ENCODE assay signal across 28 cellular contexts in genomic region chr5:38346593-38346992, GRCh38.
"Had no signal": no experiment of that assay in that cellular context is flagged by ENCODE, and none has a peak within 500 bp of the region (broad histone marks: within the 10 kb centered on the region; RNA-seq: fewer than 3 reads in every experiment).

No MANE protein-coding gene starts in this region.

- H3K9me3 ChIP-seq: ovary, psoas muscle, right lobe of liver, sigmoid colon, stomach, thoracic aorta, thyroid gland, tibial nerve, upper lobe of left lung, vagina had no signal

- FAIRE-seq: small intestine had no signal

- H3K27ac ChIP-seq: neural progenitor cell, ovary, parathyroid adenoma, psoas muscle, right lobe of liver, sigmoid colon, stomach, thoracic aorta, thyroid gland, tibial nerve, upper lobe of left lung, vagina had no signal

- H2AFZ ChIP-seq: neural progenitor cell, parathyroid adenoma had no signal

- H3K4me3 Mint-ChIP-seq: natural killer cell; nephron; neural progenitor cell; stimulated activated effector memory CD8-positive, alpha-beta T cell treated with anti-CD3 and anti-CD28 coated beads, Interleukin-12 subunit alpha, Interleukin-12 subunit beta, amount 100 ng/mL, for 72 hours; stimulated activated naive B cell treated with anti-CD40 and anti-IgM and Interleukin-4, amounts not matched to agents 10 μg/mL and 1 μg/mL and 100 μg/mL, for 72 hours; stimulated activated naive CD8-positive, alpha-beta T cell treated with anti-CD3 and anti-CD28 coated beads, Interleukin-15, Interleukin-2, amounts not matched to agents 100 ng/mL and 50 ng/mL, for 24 hours had no signal

- H3K4me1 ChIP-seq: parathyroid adenoma, psoas muscle, right lobe of liver, sigmoid colon, stomach, thyroid gland, upper lobe of left lung, vagina had no signal

- H3K27ac Mint-ChIP-seq: natural killer cell; nephron; neural progenitor cell; progenitor cell of endocrine pancreas; stimulated activated effector memory CD8-positive, alpha-beta T cell treated with anti-CD3 and anti-CD28 coated beads, Interleukin-12 subunit alpha, Interleukin-12 subunit beta, amount 100 ng/mL, for 72 hours; stimulated activated naive B cell treated with anti-CD40 and anti-IgM and Interleukin-4, amounts not matched to agents 10 μg/mL and 1 μg/mL and 100 μg/mL, for 72 hours; stimulated activated naive CD8-positive, alpha-beta T cell treated with anti-CD3 and anti-CD28 coated beads, Interleukin-15, Interleukin-2, amounts not matched to agents 100 ng/mL and 50 ng/mL, for 24 hours had no signal

- H3K79me2 ChIP-seq: parathyroid adenoma had no signal

- H3K4me3 ChIP-seq: neural progenitor cell, ovary, psoas muscle, right lobe of liver, sigmoid colon, stomach, thoracic aorta, thyroid gland, tibial nerve, upper lobe of left lung, vagina had no signal

- H3K27me3 Mint-ChIP-seq: stimulated activated naive B cell treated with anti-CD40 and anti-IgM and Interleukin-4, amounts not matched to agents 10 μg/mL and 1 μg/mL and 100 μg/mL, for 72 hours had no signal

- H3K36me3 Mint-ChIP-seq: natural killer cell; neural progenitor cell; stimulated activated effector memory CD8-positive, alpha-beta T cell treated with anti-CD3 and anti-CD28 coated beads, Interleukin-12 subunit alpha, Interleukin-12 subunit beta, amount 100 ng/mL, for 72 hours; stimulated activated naive B cell treated with anti-CD40 and anti-IgM and Interleukin-4, amounts not matched to agents 10 μg/mL and 1 μg/mL and 100 μg/mL, for 72 hours had no signal

- DNase-seq: natural killer cell; occipital lobe; ovary; posterior cingulate gyrus; psoas muscle; right cardiac atrium; right lobe of liver; sigmoid colon; small intestine; stimulated activated CD4-positive, alpha-beta T cell treated with anti-CD3 and anti-CD28 coated beads, Interleukin-15, amount 100 ng/mL, for 24 hours; stimulated activated CD4-positive, alpha-beta T cell treated with anti-CD3 and anti-CD28 coated beads, Interleukin-2, amount 100 ng/mL, for 24 hours; stimulated activated CD4-positive, alpha-beta T cell treated with anti-CD3 and anti-CD28 coated beads, Interleukin-2, amount 100 ng/mL, for 48 hours; stimulated activated CD4-positive, alpha-beta T cell treated with anti-CD3 and anti-CD28 coated beads, Interleukin-4, amount 100 ng/mL, for 24 hours; stimulated activated naive B cell treated with anti-CD40 and anti-IgM and Interleukin-4, amounts not matched to agents 10 μg/mL and 1 μg/mL and 100 μg/mL, for 72 hours; stimulated activated naive CD4-positive, alpha-beta T cell treated with Interleukin-2 at 50 U/mL for 16 hours; stomach; thyroid gland; trophoblast cell; upper lobe of left lung had no signal

- H3K9me3 Mint-ChIP-seq: nephron; stimulated activated effector memory CD8-positive, alpha-beta T cell treated with anti-CD3 and anti-CD28 coated beads, Interleukin-12 subunit alpha, Interleukin-12 subunit beta, amount 100 ng/mL, for 72 hours; stimulated activated naive CD8-positive, alpha-beta T cell treated with anti-CD3 and anti-CD28 coated beads, Interleukin-15, Interleukin-2, amounts not matched to agents 100 ng/mL and 50 ng/mL, for 24 hours had no signal

- H3K27me3 ChIP-seq: neural progenitor cell, ovary, right lobe of liver, sigmoid colon, thyroid gland, tibial nerve, upper lobe of left lung, vagina had no signal

- H3K4me1 Mint-ChIP-seq: natural killer cell; nephron; neural progenitor cell; stimulated activated effector memory CD8-positive, alpha-beta T cell treated with anti-CD3 and anti-CD28 coated beads, Interleukin-12 subunit alpha, Interleukin-12 subunit beta, amount 100 ng/mL, for 72 hours; stimulated activated naive B cell treated with anti-CD40 and anti-IgM and Interleukin-4, amounts not matched to agents 10 μg/mL and 1 μg/mL and 100 μg/mL, for 72 hours had no signal

- H3K4me2 ChIP-seq: neural progenitor cell had no signal

- H3K9ac ChIP-seq: neural progenitor cell, parathyroid adenoma had no signal

- H3K36me3 ChIP-seq: neural progenitor cell, ovary, right lobe of liver, sigmoid colon, stomach, thoracic aorta, thyroid gland, tibial nerve, upper lobe of left lung, vagina had no signal
